ENCODE assay signal across 23 cellular contexts in the genomic region with DNA sequence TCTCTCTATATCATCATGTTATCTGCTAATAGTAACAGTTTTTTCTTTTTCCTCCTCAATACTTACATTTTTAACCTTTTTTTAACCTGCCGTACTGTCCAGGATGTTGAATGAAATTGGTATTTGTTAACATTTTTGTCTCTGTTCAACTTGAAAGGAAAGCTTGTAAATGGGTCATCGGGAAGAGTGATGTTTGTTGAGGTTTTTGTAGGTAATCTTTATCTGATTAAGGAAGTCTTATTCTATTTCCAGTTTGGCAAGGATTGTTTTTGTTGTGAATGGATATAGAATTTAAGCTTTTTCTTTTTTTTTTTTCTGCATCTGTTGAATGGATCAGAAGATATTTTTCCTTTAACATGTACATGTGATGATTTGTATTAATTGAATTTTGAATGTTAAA. TPM values are rescaled to one million over a fixed set of nuclear protein-coding genes. Genes with fewer than 3 reads are reported as not detected.
"Had no signal": no experiment of that assay in that cellular context is flagged by ENCODE, and none has a peak within 500 bp of the region (broad histone marks: within the 10 kb centered on the region; RNA-seq: fewer than 3 reads in every experiment).

No MANE protein-coding gene starts in this region.

- H3K27ac Mint-ChIP-seq: IgD-negative memory B cell had no signal

- H3K4me3 Mint-ChIP-seq: IgD-negative memory B cell had no signal

- H2AFZ ChIP-seq: PC-9 had no signal

- H3K27me3 ChIP-seq: Peyer's patch, SJSA1 had no signal

- H3K9ac ChIP-seq: KMS-11 had no signal

- H3K9me3 Mint-ChIP-seq: IgD-negative memory B cell had no signal

- ATAC-seq: K562 had no signal

- H3K4me1 ChIP-seq: Peyer's patch had no signal

- H3K4me2 ChIP-seq: KMS-11, PC-9 had no signal

- H3K4me3 ChIP-seq: K562, PC-9, Peyer's patch, SJSA1, SK-N-MC had no signal

- FAIRE-seq: HTR-8/SVneo, K562 had no signal

- H3K36me3 ChIP-seq: Peyer's patch, SJSA1 had no signal

- H3K4me1 Mint-ChIP-seq: IgD-negative memory B cell had no signal

- H3K27ac ChIP-seq: KMS-11, PC-9, Peyer's patch, SJSA1, SK-N-MC had no signal

- DNase-seq: Kasumi-1, NCI-H1092, NCI-H1105 treated with DMSO at 0.1 percent for 48 hours, NCI-H1436, NCI-H1694, NCI-H187 treated with DMSO at 0.1 percent for 48 hours, NCI-H2029 treated with DMSO at 0.1 percent for 48 hours, NCI-H2171 treated with DMSO at 0.1 percent for 48 hours, NCI-H345, NCI-H446 treated with DMSO at 0.1 percent for 48 hours, NCI-H510A treated with DMSO at 0.1 percent for 48 hours, NCI-H526 treated with DMSO at 0.1 percent for 48 hours, NCI-H748 treated with DMSO at 0.1 percent for 48 hours, PC-9, Peyer's patch, Right ventricle myocardium superior, SIG-M5 had no signal

- H3K9me3 ChIP-seq: Peyer's patch, SJSA1 had no signal

RNA-seq across cellular contexts. Expression of gene NNMT, which starts 8.1 kb away (rescaled TPM):
- total RNA-seq: PC-9 had no signal
- polyA plus RNA-seq: IgD-negative memory B cell had no signal
